ENCODE assay signal across 1 cellular context in genomic region chr18:10682368-10682714, GRCh38.
TF ChIP-seq lines count a peak whose summit lies in the region.

No MANE protein-coding gene starts in this region.

TF ChIP-seq in H1, 55 proteins besides CTCF, POLR2A, EP300 and RAD21 (continued from another document):
- TF ChIP-seq TEAD4 (IDR thresholded peaks at IDR 0.05; ENCODE audit: low read depth, low read length) (no peak), NRF1 (IDR thresholded peaks at IDR 0.05; ENCODE audit: low read depth, low read length) (no peak)
